8 cellular contexts compared by ENCODE assay signal in genomic region chr5:93620487-93621339, GRCh38. TPM values are rescaled to one million over a fixed set of nuclear protein-coding genes. Genes with fewer than 3 reads are reported as not detected.
DNase-seq lines count a peak whose midpoint lies in the region; ATAC-seq lines count a peak whose summit lies in the region.

No MANE protein-coding gene starts in this region.

- no peaks in the 10 kb centered on the region for H3K9me3 ChIP-seq in CD4-positive, alpha-beta memory T cell (ENCODE audit: control insufficient read depth in 1 of 2, low read length in 2 of 2)

- peak overlapping the region; percentile 96 for H3K4me2 ChIP-seq in mesendoderm (ENCODE audit: low read length)

- no peak overlapping the region for H3K23ac ChIP-seq in mesendoderm (ENCODE audit: low read length)

- CTCF ChIA-PET in CD4-positive, alpha-beta memory T cell (lab: Charles Lee; ENCODE audit: partially characterized antibody), result interaction anchor here (0.7 to 2.3 kb wide), 7 partner anchors 9 to 183 kb away, joined by 3 to 11 read pairs (median 3); no protein-coding TSS in a partner anchor
- CTCF ChIA-PET in activated CD4-positive, alpha-beta memory T cell treated with anti-CD3 and anti-CD28 coated beads, Interleukin-2, amount 10 ng/mL, durations not matched to agents 7 days and 5 days (lab: Charles Lee), result interaction anchor here (0.5 to 2.8 kb wide), 7 partner anchors 9 to 180 kb away, joined by 3 to 21 read pairs (median 3); partner anchors contain the start of gene NR2F1

- H3K79me2 ChIP-seq in mesendoderm (ENCODE audit: control insufficient read depth, insufficient read depth, low read length), result no peaks in the 10 kb centered on the region

- H3K27ac ChIP-seq in CD4-positive, alpha-beta memory T cell (ENCODE audit: low read depth, low read length), result peak overlapping the region; percentile 36
- no peak overlapping the region for H3K27ac ChIP-seq in mesendoderm (ENCODE audit: low read depth, low read length)

- peak overlapping the region; percentile 86 for H3K56ac ChIP-seq in mesendoderm (ENCODE audit: low read length)

- H3K9ac ChIP-seq in mesendoderm (ENCODE audit: low read length), result peak overlapping the region; percentile 61

- no peaks in the 10 kb centered on the region for H3K36me3 ChIP-seq in CD4-positive, alpha-beta memory T cell (ENCODE audit: insufficient read depth, low read length)
- no peaks in the 10 kb centered on the region for H3K36me3 ChIP-seq in mesendoderm (ENCODE audit: control insufficient read depth, insufficient read depth, low read length)

- peaks cover 21% of the 10 kb centered on the region for H3K4me1 ChIP-seq in CD4-positive, alpha-beta memory T cell (ENCODE audit: insufficient read depth, low read length)
- no peaks in the 10 kb centered on the region for H3K4me1 ChIP-seq in mesendoderm (ENCODE audit: control insufficient read depth, low read depth, low read length)

- H3K27ac Mint-ChIP-seq in CD4-positive, alpha-beta memory T cell, result peak overlapping the region; percentile 87 to 96 (median 94)
- H3K27ac Mint-ChIP-seq in activated CD4-positive, alpha-beta memory T cell treated with anti-CD3 and anti-CD28 coated beads, Interleukin-2, amount 10 ng/mL, durations not matched to agents 7 days and 5 days, result no peak overlapping the region
- peak overlapping the region; percentile 95 to 99 for H3K27ac Mint-ChIP-seq in effector memory CD8-positive, alpha-beta T cell

- H2AK5ac ChIP-seq in mesendoderm (ENCODE audit: low read length), result no peak overlapping the region

- no peak overlapping the region for H2BK15ac ChIP-seq in mesendoderm (replicated peaks; ENCODE audit: low read depth)

- peaks cover 4 to 6% of the 10 kb centered on the region in 2 donors for H3K36me3 Mint-ChIP-seq in CD4-positive, alpha-beta memory T cell
- H3K36me3 Mint-ChIP-seq in activated CD4-positive, alpha-beta memory T cell treated with anti-CD3 and anti-CD28 coated beads, Interleukin-2, amount 10 ng/mL, durations not matched to agents 7 days and 5 days (ENCODE audit: low read depth), result peaks cover 4% of the 10 kb centered on the region
- peaks cover 28% of the 10 kb centered on the region for H3K36me3 Mint-ChIP-seq in effector memory CD8-positive, alpha-beta T cell (ENCODE audit: insufficient read depth)

- peaks cover 0 to 3% (median 0%) of the 10 kb centered on the region in 8 donors for H3K9me3 Mint-ChIP-seq in CD4-positive, alpha-beta memory T cell
- H3K9me3 Mint-ChIP-seq in activated CD4-positive, alpha-beta memory T cell treated with anti-CD3 and anti-CD28 coated beads, Interleukin-2, amount 10 ng/mL, durations not matched to agents 7 days and 5 days, result no peaks in the 10 kb centered on the region
- no peaks in the 10 kb centered on the region for H3K9me3 Mint-ChIP-seq in effector memory CD8-positive, alpha-beta T cell

- ATAC-seq in GM19397 (IDR thresholded peaks at IDR 0.05; ENCODE audit: unreplicated experiment), result peak; percentile 98
- peak; percentile 96 for ATAC-seq in HG03457 (IDR thresholded peaks at IDR 0.05; ENCODE audit: unreplicated experiment)
- peak; percentile 56 for ATAC-seq in effector memory CD8-positive, alpha-beta T cell (replicated peaks)

- H3K79me1 ChIP-seq in mesendoderm (ENCODE audit: low read length), result no peaks in the 10 kb centered on the region

- intact Hi-C loops in CD4-positive, alpha-beta memory T cell (cut with micrococcal nuclease), result loop anchor here (5.0 kb wide), 1 partner anchor 492 kb away; a partner anchor contains a TSS

- no peak overlapping the region for H2BK120ac ChIP-seq in mesendoderm (ENCODE audit: low read depth, low read length)

- H4K5ac ChIP-seq in mesendoderm (ENCODE audit: low read length), result no peak overlapping the region

- H3K4me3 ChIP-seq in CD4-positive, alpha-beta memory T cell (ENCODE audit: low read length in 2 of 2), result peak overlapping the region; percentile 37 to 67
- H3K4me3 ChIP-seq in mesendoderm (ENCODE audit: low read length), result peak overlapping the region; percentile 61

- H3K4me3 Mint-ChIP-seq in CD4-positive, alpha-beta memory T cell, result peak overlapping the region; percentile 81 to 97 (median 92)
- H3K4me3 Mint-ChIP-seq in activated CD4-positive, alpha-beta memory T cell treated with anti-CD3 and anti-CD28 coated beads, Interleukin-2, amount 10 ng/mL, durations not matched to agents 7 days and 5 days, result peak overlapping the region; percentile 81
- peak overlapping the region; percentile 93 to 97 for H3K4me3 Mint-ChIP-seq in effector memory CD8-positive, alpha-beta T cell

- H3K27me3 Mint-ChIP-seq in CD4-positive, alpha-beta memory T cell, result peaks cover 4 to 6% of the 10 kb centered on the region in 2 donors
- H3K27me3 Mint-ChIP-seq in activated CD4-positive, alpha-beta memory T cell treated with anti-CD3 and anti-CD28 coated beads, Interleukin-2, amount 10 ng/mL, durations not matched to agents 7 days and 5 days, result peaks cover 41% of the 10 kb centered on the region
- H3K27me3 Mint-ChIP-seq in effector memory CD8-positive, alpha-beta T cell, result no peaks in the 10 kb centered on the region

- H3K27me3 ChIP-seq in CD4-positive, alpha-beta memory T cell (ENCODE audit: insufficient read depth, low read length), result no peaks in the 10 kb centered on the region
- H3K27me3 ChIP-seq in mesendoderm (ENCODE audit: insufficient read depth, low read length, poor library complexity), result peaks cover 11% of the 10 kb centered on the region

- H3K4me1 Mint-ChIP-seq in CD4-positive, alpha-beta memory T cell, result peaks cover 22 to 28% (median 22%) of the 10 kb centered on the region in 4 donors
- H3K4me1 Mint-ChIP-seq in activated CD4-positive, alpha-beta memory T cell treated with anti-CD3 and anti-CD28 coated beads, Interleukin-2, amount 10 ng/mL, durations not matched to agents 7 days and 5 days, result peaks cover 21% of the 10 kb centered on the region
- peaks cover 20 to 30% of the 10 kb centered on the region in 2 donors for H3K4me1 Mint-ChIP-seq in effector memory CD8-positive, alpha-beta T cell (ENCODE audit: low read depth in 2 of 2)

- no peak overlapping the region for H3K18ac ChIP-seq in mesendoderm (ENCODE audit: low read length)

- H2BK5ac ChIP-seq in mesendoderm (ENCODE audit: low read length), result no peak overlapping the region

- no peak overlapping the region for H3K4ac ChIP-seq in mesendoderm (ENCODE audit: low read depth, low read length)

- H4K8ac ChIP-seq in mesendoderm (ENCODE audit: low read depth, low read length), result no peak overlapping the region

- POLR2A ChIA-PET in CD4-positive, alpha-beta memory T cell (lab: Charles Lee; ENCODE audit: partially characterized antibody), result interaction anchor here (0.6 to 1.0 kb wide), 2 partner anchors 33 to 35 kb away, joined by 4 read pairs; no protein-coding TSS in a partner anchor
- POLR2A ChIA-PET in activated CD4-positive, alpha-beta memory T cell treated with anti-CD3 and anti-CD28 coated beads, Interleukin-2, amount 10 ng/mL, durations not matched to agents 7 days and 5 days (lab: Charles Lee), result no interaction called here

- peak; percentile 63 to 79 (median 68) for DNase-seq in CD4-positive, alpha-beta memory T cell
- DNase-seq in NCI-H524 (lab: John Stamatoyannopoulos, UW), result peak; percentile 64 to 80
- DNase-seq in activated CD4-positive, alpha-beta memory T cell treated with anti-CD3 and anti-CD28 coated beads, Interleukin-2, amount 10 ng/mL, durations not matched to agents 7 days and 5 days, result peak; percentile 67
- DNase-seq in effector memory CD8-positive, alpha-beta T cell, result peak; percentile 56 to 62 (median 58)
- peak; percentile 89 for DNase-seq in mesendoderm
- DNase-seq in stimulated activated naive CD4-positive, alpha-beta T cell (lab: John Stamatoyannopoulos, UW), result peak in 5 of 6 experiments; percentile 23 to 51 (median 34)

- no CpG with 5 or more reads among the region's 76 CpGs for whole genome bisulfite sequencing in mesendoderm (ENCODE audit: extremely low coverage, insufficient coverage, low lambda C conversion rate)

RNA-seq across cellular contexts. Expression of gene NR2F1, which starts 37.7 kb away (rescaled TPM):
- total RNA-seq in CD4-positive, alpha-beta memory T cell, result not detected
- not detected for polyA plus RNA-seq in CD4-positive, alpha-beta memory T cell
- not detected for total RNA-seq in activated CD4-positive, alpha-beta memory T cell treated with anti-CD3 and anti-CD28 coated beads, Interleukin-2, amount 10 ng/mL, durations not matched to agents 7 days and 5 days
- not detected for polyA plus RNA-seq in mesendoderm (2013, experiment 1 of 2)
- polyA plus RNA-seq in mesendoderm (2013, experiment 2 of 2), result not detected

RNA-seq across cellular contexts. Expression of gene NR2F1-AS1, which starts 39.7 kb away (rescaled TPM):
- not detected for total RNA-seq in CD4-positive, alpha-beta memory T cell
- not detected for polyA plus RNA-seq in CD4-positive, alpha-beta memory T cell
- total RNA-seq in activated CD4-positive, alpha-beta memory T cell treated with anti-CD3 and anti-CD28 coated beads, Interleukin-2, amount 10 ng/mL, durations not matched to agents 7 days and 5 days, result not detected
- polyA plus RNA-seq in mesendoderm (2013, experiment 1 of 2), result 0.53 TPM
- polyA plus RNA-seq in mesendoderm (2013, experiment 2 of 2), result 0.66 TPM

Comparison
In these comparisons a context has a peak if more than half of its experiments do, and no peak if none do; other contexts are left out.
1. DNase-seq: peak in every context shown above with its lines; median percentile 89 in mesendoderm; 72 in NCI-H524; 68 in CD4-positive, alpha-beta memory T cell; 67 in activated CD4-positive, alpha-beta memory T cell treated with anti-CD3 and anti-CD28 coated beads, Interleukin-2, amount 10 ng/mL, durations not matched to agents 7 days and 5 days; 58 in effector memory CD8-positive, alpha-beta T cell; 34 in stimulated activated naive CD4-positive, alpha-beta T cell.